ENCODE assay signal across 13 cellular contexts in genomic region chr12:45309826-45310626, GRCh38.
DNase-seq lines count a peak whose midpoint lies in the region; ATAC-seq and TF ChIP-seq lines count a peak whose summit lies in the region.
"Had no signal": no experiment of that assay in that cellular context is flagged by ENCODE, and none has a peak within 500 bp of the region (broad histone marks: within the 10 kb centered on the region; RNA-seq: fewer than 3 reads in every experiment).

No MANE protein-coding gene starts in this region.

- intact Hi-C loops in esophagus muscularis mucosa (cut with DNase I) = no loop called here
- intact Hi-C loops in psoas muscle (cut with DNase I) = no loop called here

- ATAC-seq in psoas muscle = no peak
- no peak for ATAC-seq in GM18907 (IDR thresholded peaks at IDR 0.05; ENCODE audit: unreplicated experiment)
- ATAC-seq in GM21723 (IDR thresholded peaks at IDR 0.05; ENCODE audit: unreplicated experiment) = no peak
- ATAC-seq: PC-3; stimulated activated naive CD8-positive, alpha-beta T cell treated with anti-CD3 and anti-CD28 coated beads, Interleukin-15, amount 100 ng/mL, for 72 hours had no signal

- WGBS in esophagus muscularis mucosa = 33% methylated on average over 1 of the region's 1 CpG
- 9 to 36% (median 15%) methylated on average over 1 of the region's 1 CpG for WGBS in psoas muscle, 3 donors

- no peak for TF ChIP-seq EP300 in esophagus muscularis mucosa (IDR thresholded peaks at IDR 0.05)

- H3K27ac ChIP-seq in esophagus muscularis mucosa (replicated peaks in 1 of 4) (peak overlapping the region; percentile 43 to 85 (median 58)), psoas muscle (peak overlapping the region; percentile 56)
- H3K27ac ChIP-seq: C4-2B had no signal

- TF ChIP-seq CTCF in AG09309 (IDR thresholded peaks at IDR 0.05; ENCODE audit: control insufficient read depth, insufficient read depth, low read depth, low read length, missing control alignments) = peak; percentile 19
- peak in 1 of 3 experiments; percentile 27 for TF ChIP-seq CTCF in esophagus muscularis mucosa (IDR thresholded peaks at IDR 0.05)
- TF ChIP-seq CTCF in psoas muscle (IDR thresholded peaks at IDR 0.05) = no peak

- no peak for TF ChIP-seq POLR2A in esophagus muscularis mucosa (IDR thresholded peaks at IDR 0.05; ENCODE audit: low read depth)

- H3K4me1 ChIP-seq in esophagus muscularis mucosa (peaks cover 46 to 75% (median 60%) of the 10 kb centered on the region in 4 donors), psoas muscle (peaks cover 57% of the 10 kb centered on the region)

- H3K9me3 ChIP-seq in esophagus muscularis mucosa = no peaks in the 10 kb centered on the region
- H3K9me3 ChIP-seq in psoas muscle = no peaks in the 10 kb centered on the region

- H3K4me3 ChIP-seq in AG09309 (ENCODE audit: control insufficient read depth, low read depth, low read length) = no peak overlapping the region
- no peak overlapping the region for H3K4me3 ChIP-seq in esophagus muscularis mucosa
- no peak overlapping the region for H3K4me3 ChIP-seq in psoas muscle

- H3K27me3 ChIP-seq in esophagus muscularis mucosa (no peaks in the 10 kb centered on the region), psoas muscle (ENCODE audit: insufficient read depth in 3 of 3, low read length in 2 of 3) (no peaks in the 10 kb centered on the region)

- H3K36me3 ChIP-seq in esophagus muscularis mucosa = peaks cover 0 to 5% (median under 1%) of the 10 kb centered on the region in 4 donors
- H3K36me3 ChIP-seq in psoas muscle (ENCODE audit: insufficient read depth in 1 of 2, low read depth in 1 of 2) = peaks cover 0 to 25% of the 10 kb centered on the region in 2 donors

- DNase-seq in AG09309 (ENCODE audit: low read depth) = peak; percentile 11
- peak; percentile 39 for DNase-seq in NOMO-1 treated with DMSO at 0.1 percent for 48 hours (lab: John Stamatoyannopoulos, UW; ENCODE audit: unreplicated experiment)
- no peak for DNase-seq in esophagus muscularis mucosa (ENCODE audit: extremely low spot score)
- DNase-seq in psoas muscle = no peak
- no peak for DNase-seq in NCI-H2081 (lab: John Stamatoyannopoulos, UW)
- no peak for DNase-seq in DMS79 (lab: John Stamatoyannopoulos, UW)
- DNase-seq: kidney; PC-3; stimulated activated CD4-positive, alpha-beta T cell treated with anti-CD3 and anti-CD28 coated beads, Interleukin-1b, Interleukin-23, amount 100 ng/mL, for 48 hours; stimulated activated naive CD8-positive, alpha-beta T cell treated with anti-CD3 and anti-CD28 coated beads, Interleukin-15, amount 100 ng/mL, for 72 hours had no signal

Comparison
In these comparisons a context has a peak if more than half of its experiments do, and no peak if none do; other contexts are left out.
1. DNase-seq: peak in AG09309 (single experiment) and NOMO-1 treated with DMSO at 0.1 percent for 48 hours (single experiment); none in esophagus muscularis mucosa (single experiment), psoas muscle (0 of 2), NCI-H2081 (0 of 2) and DMS79 (single experiment).